Comparison of ENCODE assay signal across 1 cellular context in the genomic region with DNA sequence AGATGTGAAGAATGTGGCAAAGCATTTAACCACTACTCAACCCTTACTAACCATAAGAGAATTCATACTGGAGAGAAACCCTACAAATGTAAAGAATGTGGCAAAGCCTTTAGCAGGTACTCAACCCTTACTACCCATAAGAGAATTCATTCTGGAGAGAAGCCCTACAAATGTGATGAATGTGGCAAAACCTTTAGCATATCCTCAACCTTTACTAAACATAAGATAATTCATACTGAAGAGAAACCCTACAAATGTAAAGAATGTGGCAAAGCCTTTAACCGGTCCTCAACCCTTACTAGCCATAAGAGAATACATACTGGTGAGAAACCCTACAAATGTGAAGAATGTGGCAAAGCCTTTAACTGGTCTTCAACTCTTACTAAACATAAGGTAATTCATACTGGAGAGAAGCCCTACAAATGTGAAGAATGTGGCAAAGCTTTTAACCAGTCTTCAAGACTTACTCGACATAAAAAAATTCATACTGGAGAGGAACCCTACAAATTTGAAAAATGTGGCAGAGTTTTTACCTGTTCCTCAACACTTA. TPM values are rescaled to one million over a fixed set of nuclear protein-coding genes. Genes with fewer than 3 reads are reported as not detected.
"Had no signal": no experiment of that assay in that cellular context is flagged by ENCODE, and none has a peak within 500 bp of the region (broad histone marks: within the 10 kb centered on the region; RNA-seq: fewer than 3 reads in every experiment).

No MANE protein-coding gene starts in this region.

RNA-seq across cellular contexts. Expression of a gene that starts 31.4 kb away (rescaled TPM):
- total RNA-seq: HT1080 had no signal
